In the genomic region with DNA sequence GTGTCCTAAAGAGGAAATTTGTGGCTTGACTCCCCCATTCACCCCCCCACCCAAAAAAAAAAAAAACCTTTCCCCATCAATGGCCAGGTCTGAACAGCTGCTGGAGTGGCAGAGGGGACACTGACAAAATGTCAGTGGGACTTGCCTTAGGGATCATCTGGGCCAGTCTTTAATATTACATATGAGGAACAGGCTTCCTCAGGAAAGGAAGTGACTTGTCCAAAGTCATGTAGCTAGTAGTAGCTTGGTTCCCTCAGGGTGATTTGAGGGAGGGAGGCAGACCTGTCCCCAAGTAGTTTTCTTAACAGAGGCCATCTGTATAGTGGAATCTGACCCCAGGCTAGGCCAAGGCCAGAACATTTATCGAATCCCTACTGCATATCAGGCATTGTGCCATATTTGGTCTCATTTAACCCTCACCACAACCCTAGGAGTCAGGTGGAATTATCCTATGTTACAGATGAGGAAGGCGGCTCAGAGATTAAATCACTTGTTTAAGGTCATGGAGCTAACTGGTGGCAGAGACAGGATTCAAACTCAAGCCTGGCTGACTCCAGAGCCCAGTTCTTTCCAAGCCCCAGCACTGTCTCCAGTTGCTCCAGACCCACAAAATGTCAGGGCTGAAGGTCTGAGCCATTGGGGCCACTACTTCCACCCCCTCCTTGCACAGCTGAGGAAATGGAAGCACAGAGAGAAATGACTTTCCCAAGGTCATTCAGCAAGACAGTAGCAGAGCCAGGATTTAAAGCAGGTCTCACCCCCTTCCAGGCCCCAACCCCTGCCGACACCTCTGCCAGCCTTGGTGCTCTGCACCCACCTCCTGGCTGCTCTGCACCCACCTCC, we compare ENCODE assay signal across 10 cellular contexts. TPM values are rescaled to one million over a fixed set of nuclear protein-coding genes. Genes with fewer than 3 reads are reported as not detected.
DNase-seq lines count a peak whose midpoint lies in the region; ATAC-seq and TF ChIP-seq lines count a peak whose summit lies in the region.
"Had no signal": no experiment of that assay in that cellular context is flagged by ENCODE, and none has a peak within 500 bp of the region (broad histone marks: within the 10 kb centered on the region; RNA-seq: fewer than 3 reads in every experiment).

No MANE protein-coding gene starts in this region.

- CTCF ChIA-PET in activated naive CD4-positive, alpha-beta T cell treated with anti-CD3 and anti-CD28 coated beads for 36 hours (lab: Charles Lee), result interaction anchor here (0.6 to 2.7 kb wide), 10 partner anchors 10 to 357 kb away, joined by 3 to 9 read pairs (median 3); a partner anchor contains a TSS

- H3K36me3 ChIP-seq in left lung, result peaks cover 0 to 50% of the 10 kb centered on the region in 2 donors
- peaks cover 25% of the 10 kb centered on the region for H3K36me3 ChIP-seq in suprapubic skin

- H3K27me3 ChIP-seq in left lung, result no peaks in the 10 kb centered on the region
- no peaks in the 10 kb centered on the region for H3K27me3 ChIP-seq in suprapubic skin

- H3K4me1 ChIP-seq in left lung (peaks cover 29 to 97% of the 10 kb centered on the region in 2 donors), suprapubic skin (peaks cover 89% of the 10 kb centered on the region)

- H3K4me3 Mint-ChIP-seq in activated naive CD4-positive, alpha-beta T cell treated with anti-CD3 and anti-CD28 coated beads for 36 hours, result peak overlapping the region; percentile 25
- peak overlapping the region; percentile 85 for H3K4me3 Mint-ChIP-seq in activated T-helper 1 cell treated with anti-CD3 and anti-CD28 coated beads, Interleukin-12 subunit alpha, Interleukin-12 subunit beta, Interleukin-2, Interleukin-4 antibody, amounts not matched to agents 30 ng/mL and 10 ng/mL and 1 ng/mL, durations not matched to agents 14 hours and 24 hours and 36 hours

- TF ChIP-seq CTCF in left lung (IDR thresholded peaks at IDR 0.05) (no peak), suprapubic skin (IDR thresholded peaks at IDR 0.05) (no peak)

- peak overlapping the region; percentile 39 to 95 for H3K27ac ChIP-seq in left lung
- H3K27ac ChIP-seq in suprapubic skin, result peak overlapping the region; percentile 96

- WGBS in suprapubic skin, result 44% methylated on average over 2 of the region's 3 CpGs

- H3K9me3 ChIP-seq in left lung (no peaks in the 10 kb centered on the region), suprapubic skin (no peaks in the 10 kb centered on the region)

- no peak for DNase-seq in activated naive CD4-positive, alpha-beta T cell treated with anti-CD3 and anti-CD28 coated beads for 36 hours
- DNase-seq in activated naive CD4-positive, alpha-beta T cell (lab: John Stamatoyannopoulos, UW), result no peak
- no peak for DNase-seq in activated T-helper 1 cell treated with anti-CD3 and anti-CD28 coated beads, Interleukin-12 subunit alpha, Interleukin-12 subunit beta, Interleukin-2, Interleukin-4 antibody, amounts not matched to agents 30 ng/mL and 10 ng/mL and 1 ng/mL, durations not matched to agents 14 hours and 24 hours and 36 hours (ENCODE audit: low spot score)
- DNase-seq in left lung (no peak), suprapubic skin (ENCODE audit: low spot score in 2 of 2) (no peak), posterior cingulate gyrus (no peak)
- no peak for DNase-seq in stimulated activated CD8-positive, alpha-beta memory T cell treated with anti-CD3 and anti-CD28 coated beads, Interleukin-4, amount 100 ng/mL, for 48 hours
- DNase-seq: stimulated activated CD4-positive, alpha-beta T cell treated with anti-CD3 and anti-CD28 coated beads, Interleukin-12 subunit alpha, Interleukin-12 subunit beta, amount 100 ng/mL, for 4 hours had no signal

- no peaks in the 10 kb centered on the region for H3K27me3 Mint-ChIP-seq in activated naive CD4-positive, alpha-beta T cell treated with anti-CD3 and anti-CD28 coated beads for 36 hours (ENCODE audit: low read depth)
- no peaks in the 10 kb centered on the region for H3K27me3 Mint-ChIP-seq in activated T-helper 1 cell treated with anti-CD3 and anti-CD28 coated beads, Interleukin-12 subunit alpha, Interleukin-12 subunit beta, Interleukin-2, Interleukin-4 antibody, amounts not matched to agents 30 ng/mL and 10 ng/mL and 1 ng/mL, durations not matched to agents 14 hours and 24 hours and 36 hours (ENCODE audit: insufficient read depth)

- ATAC-seq in left lung (no peak), GM18498 (IDR thresholded peaks at IDR 0.05; ENCODE audit: unreplicated experiment) (no peak)

- peak overlapping the region; percentile 89 for H3K27ac Mint-ChIP-seq in activated naive CD4-positive, alpha-beta T cell treated with anti-CD3 and anti-CD28 coated beads for 36 hours
- H3K27ac Mint-ChIP-seq in activated T-helper 1 cell treated with anti-CD3 and anti-CD28 coated beads, Interleukin-12 subunit alpha, Interleukin-12 subunit beta, Interleukin-2, Interleukin-4 antibody, amounts not matched to agents 30 ng/mL and 10 ng/mL and 1 ng/mL, durations not matched to agents 14 hours and 24 hours and 36 hours, result peak overlapping the region; percentile 90

- H3K4me3 ChIP-seq in left lung (no peak overlapping the region), suprapubic skin (peak overlapping the region; percentile 97)

- intact Hi-C loops in activated naive CD4-positive, alpha-beta T cell treated with anti-CD3 and anti-CD28 coated beads for 36 hours (cut with micrococcal nuclease), result no loop called here
- intact Hi-C loops in activated T-helper 1 cell treated with anti-CD3 and anti-CD28 coated beads, Interleukin-12 subunit alpha, Interleukin-12 subunit beta, Interleukin-2, Interleukin-4 antibody, amounts not matched to agents 30 ng/mL and 10 ng/mL and 1 ng/mL, durations not matched to agents 14 hours and 24 hours and 36 hours (cut with micrococcal nuclease), result loop anchor here (1.0 kb wide), 1 partner anchor 11 kb away; a partner anchor contains a TSS
- intact Hi-C loops in left lung (cut with DNase I) (no loop called here), posterior cingulate gyrus (cut with DNase I) (no loop called here)

- H3K4me1 Mint-ChIP-seq in activated naive CD4-positive, alpha-beta T cell treated with anti-CD3 and anti-CD28 coated beads for 36 hours (ENCODE audit: low read depth), result peaks cover 66% of the 10 kb centered on the region
- H3K4me1 Mint-ChIP-seq in activated T-helper 1 cell treated with anti-CD3 and anti-CD28 coated beads, Interleukin-12 subunit alpha, Interleukin-12 subunit beta, Interleukin-2, Interleukin-4 antibody, amounts not matched to agents 30 ng/mL and 10 ng/mL and 1 ng/mL, durations not matched to agents 14 hours and 24 hours and 36 hours (ENCODE audit: low read depth), result peaks cover 59% of the 10 kb centered on the region

- H3K36me3 Mint-ChIP-seq in activated naive CD4-positive, alpha-beta T cell treated with anti-CD3 and anti-CD28 coated beads for 36 hours (ENCODE audit: low read depth), result peaks cover 55% of the 10 kb centered on the region
- H3K36me3 Mint-ChIP-seq in activated T-helper 1 cell treated with anti-CD3 and anti-CD28 coated beads, Interleukin-12 subunit alpha, Interleukin-12 subunit beta, Interleukin-2, Interleukin-4 antibody, amounts not matched to agents 30 ng/mL and 10 ng/mL and 1 ng/mL, durations not matched to agents 14 hours and 24 hours and 36 hours (ENCODE audit: low read depth), result peaks cover 59% of the 10 kb centered on the region

- no peak for TF ChIP-seq POLR2A in suprapubic skin (IDR thresholded peaks at IDR 0.05)

- TF ChIP-seq EP300 in suprapubic skin (IDR thresholded peaks at IDR 0.05), result no peak

- no peaks in the 10 kb centered on the region for H3K9me3 Mint-ChIP-seq in activated naive CD4-positive, alpha-beta T cell treated with anti-CD3 and anti-CD28 coated beads for 36 hours
- H3K9me3 Mint-ChIP-seq in activated T-helper 1 cell treated with anti-CD3 and anti-CD28 coated beads, Interleukin-12 subunit alpha, Interleukin-12 subunit beta, Interleukin-2, Interleukin-4 antibody, amounts not matched to agents 30 ng/mL and 10 ng/mL and 1 ng/mL, durations not matched to agents 14 hours and 24 hours and 36 hours, result no peaks in the 10 kb centered on the region

RNA-seq across cellular contexts. Expression of a gene that starts 10.4 kb away (rescaled TPM):
- 100 to 1,000 TPM in 1 of 2 experiments, 10 to 100 TPM in 1; 90.6 to 101 TPM for total RNA-seq in activated naive CD4-positive, alpha-beta T cell treated with anti-CD3 and anti-CD28 coated beads for 36 hours
- total RNA-seq in activated T-helper 1 cell treated with anti-CD3 and anti-CD28 coated beads, Interleukin-12 subunit alpha, Interleukin-12 subunit beta, Interleukin-2, Interleukin-4 antibody, amounts not matched to agents 30 ng/mL and 10 ng/mL and 1 ng/mL, durations not matched to agents 14 hours and 24 hours and 36 hours, result 166 and 172 TPM in 2 replicates
- total RNA-seq in left lung (100 to 1,000 TPM in 1 of 2 donors, 10 to 100 TPM in 1; 60.5 to 104 TPM), suprapubic skin (100 to 1,000 TPM; 238 to 243 (median 239) TPM)

RNA-seq across cellular contexts. Expression of a gene that starts 19.6 kb away (rescaled TPM):
- total RNA-seq in activated naive CD4-positive, alpha-beta T cell treated with anti-CD3 and anti-CD28 coated beads for 36 hours, result under 1 TPM; 0.36 to 0.99 TPM
- total RNA-seq in activated T-helper 1 cell treated with anti-CD3 and anti-CD28 coated beads, Interleukin-12 subunit alpha, Interleukin-12 subunit beta, Interleukin-2, Interleukin-4 antibody, amounts not matched to agents 30 ng/mL and 10 ng/mL and 1 ng/mL, durations not matched to agents 14 hours and 24 hours and 36 hours, result 1.5 and 1.8 TPM in 2 replicates
- total RNA-seq in left lung (under 1 TPM in 1 of 2 donors, not detected in 1; 0.52 TPM), suprapubic skin (1 to 10 TPM in 1 of 4 donors, not detected in 3; 3.0 TPM)

RNA-seq across cellular contexts. Expression of a gene that starts 20.6 kb away (rescaled TPM):
- 1 to 10 TPM; 1.1 to 1.5 TPM for total RNA-seq in activated naive CD4-positive, alpha-beta T cell treated with anti-CD3 and anti-CD28 coated beads for 36 hours
- 0.26 and 0.27 TPM in 2 replicates for total RNA-seq in activated T-helper 1 cell treated with anti-CD3 and anti-CD28 coated beads, Interleukin-12 subunit alpha, Interleukin-12 subunit beta, Interleukin-2, Interleukin-4 antibody, amounts not matched to agents 30 ng/mL and 10 ng/mL and 1 ng/mL, durations not matched to agents 14 hours and 24 hours and 36 hours
- total RNA-seq in left lung (1 to 10 TPM in 1 of 2 donors, under 1 TPM in 1; 0.60 to 1.3 TPM), suprapubic skin (10 to 100 TPM; 13.4 to 36.0 (median 14.5) TPM)
- total RNA-seq: cerebellum had no signal

RNA-seq across cellular contexts. Expression of a gene that starts 20.6 kb away (rescaled TPM):
- total RNA-seq in activated naive CD4-positive, alpha-beta T cell treated with anti-CD3 and anti-CD28 coated beads for 36 hours, result not detected
- not detected in 2 replicates for total RNA-seq in activated T-helper 1 cell treated with anti-CD3 and anti-CD28 coated beads, Interleukin-12 subunit alpha, Interleukin-12 subunit beta, Interleukin-2, Interleukin-4 antibody, amounts not matched to agents 30 ng/mL and 10 ng/mL and 1 ng/mL, durations not matched to agents 14 hours and 24 hours and 36 hours
- total RNA-seq in left lung, result not detected
- 1 to 10 TPM in 3 of 4 donors, under 1 TPM in 1; 0.55 to 8.2 (median 2.8) TPM for total RNA-seq in suprapubic skin
- total RNA-seq: cerebellum had no signal

RNA-seq across cellular contexts. Expression of a gene that starts 29.8 kb away (rescaled TPM):
- total RNA-seq in activated naive CD4-positive, alpha-beta T cell treated with anti-CD3 and anti-CD28 coated beads for 36 hours, result 10 to 100 TPM; 27.2 to 30.0 TPM
- total RNA-seq in activated T-helper 1 cell treated with anti-CD3 and anti-CD28 coated beads, Interleukin-12 subunit alpha, Interleukin-12 subunit beta, Interleukin-2, Interleukin-4 antibody, amounts not matched to agents 30 ng/mL and 10 ng/mL and 1 ng/mL, durations not matched to agents 14 hours and 24 hours and 36 hours, result 69.2 and 74.3 TPM in 2 replicates
- total RNA-seq in left lung (10 to 100 TPM; 26.4 to 39.9 TPM), suprapubic skin (10 to 100 TPM; 42.0 to 59.7 (median 52.3) TPM)

Comparison
In these comparisons a context has a peak if more than half of its experiments do, and no peak if none do; other contexts are left out.
1. RNA of a gene that starts 20.6 kb away (total RNA-seq): 13.4 to 36.0 TPM in suprapubic skin; 1.1 to 1.5 TPM in activated naive CD4-positive, alpha-beta T cell treated with anti-CD3 and anti-CD28 coated beads for 36 hours, 0.60 to 1.3 TPM in left lung and 0.26 to 0.27 TPM in activated T-helper 1 cell treated with anti-CD3 and anti-CD28 coated beads, Interleukin-12 subunit alpha, Interleukin-12 subunit beta, Interleukin-2, Interleukin-4 antibody, amounts not matched to agents 30 ng/mL and 10 ng/mL and 1 ng/mL, durations not matched to agents 14 hours and 24 hours and 36 hours; every median in the first group is over 4 times any median in the second.